In genomic region chr22:39244496-39245129, GRCh38 we compare ENCODE assay signal across 8 cellular contexts. TPM values are rescaled to one million over a fixed set of nuclear protein-coding genes. Genes with fewer than 3 reads are reported as not detected.
A peak's percentile ranks its signal among the peaks of the same experiment; 100 is the strongest.
DNase-seq lines count a peak whose midpoint lies in the region; ATAC-seq and TF ChIP-seq lines count a peak whose summit lies in the region.

Gene PDGFB (minus strand): TSS chr22:39244982. CDS start chr22:39243963, 1,019 bp downstream.

- H3K9me3 ChIP-seq in RWPE2 (ENCODE audit: severe bottlenecking) = no peaks in the 10 kb centered on the region
- no peaks in the 10 kb centered on the region for H3K9me3 ChIP-seq in esophagus (ENCODE audit: control insufficient read depth in 2 of 2, insufficient read depth in 1 of 2, low read depth in 1 of 2, low read length in 1 of 2)

- TF ChIP-seq CTCF in RWPE2 (IDR thresholded peaks at IDR 0.05; ENCODE audit: poor library complexity, severe bottlenecking) = no peak

- H3K27me3 ChIP-seq in RWPE2 (ENCODE audit: insufficient read depth, poor library complexity, severe bottlenecking) (no peaks in the 10 kb centered on the region), esophagus (ENCODE audit: control insufficient read depth in 1 of 2, insufficient read depth in 2 of 2, low read length in 2 of 2) (peaks cover 0 to 11% of the 10 kb centered on the region in 2 donors)

- WGBS in esophagus, 2 donors = 1% methylated on average over 61 to 68 of the region's 68 CpGs

- H3K4me1 ChIP-seq in RWPE2 (ENCODE audit: insufficient read depth, poor library complexity, severe bottlenecking) (peaks cover 21% of the 10 kb centered on the region), esophagus (ENCODE audit: control insufficient read depth in 2 of 2, insufficient read depth in 2 of 2, low read length in 1 of 2) (peaks cover 15 to 32% of the 10 kb centered on the region in 2 donors)

- DNase-seq in NCI-H526 (lab: John Stamatoyannopoulos, UW) = peak; percentile 18 to 62
- DNase-seq in NCI-H526 treated with DMSO at 0.1 percent for 48 hours (lab: John Stamatoyannopoulos, UW) = no peak
- DNase-seq in RWPE2 (ENCODE audit: low spot score) = no peak
- no peak for DNase-seq in naive B cell
- DNase-seq in hippocampal formation (lab: John Stamatoyannopoulos, UW) = no peak
- DNase-seq in NCI-H1092 (lab: John Stamatoyannopoulos, UW) = no peak

- H3K36me3 ChIP-seq in RWPE2 (ENCODE audit: low read depth) (no peaks in the 10 kb centered on the region), esophagus (ENCODE audit: control insufficient read depth in 2 of 2, insufficient read depth in 2 of 2, low read length in 1 of 2) (no peaks in the 10 kb centered on the region)

- H3K27ac ChIP-seq in RWPE2 (ENCODE audit: poor library complexity, severe bottlenecking) (peak within 1 kb of the TSS; percentile 81), esophagus (ENCODE audit: low read depth in 2 of 2, low read length in 1 of 2) (peak within 1 kb of the TSS; percentile 49 to 54)

- peak; percentile 15; the same call in 1 of the 3 replicates for ATAC-seq in RWPE2 (ENCODE audit: low read depth)
- no peak for ATAC-seq in naive B cell (ENCODE audit: low read depth in 2 of 2)
- no peak for ATAC-seq in HG03108 (IDR thresholded peaks at IDR 0.05; ENCODE audit: unreplicated experiment)

- H3K27me3 Mint-ChIP-seq in naive B cell = peaks cover 50 to 82% (median 79%) of the 10 kb centered on the region in 3 donors

- no peak within 1 kb of the TSS for H3K27ac Mint-ChIP-seq in naive B cell

- peaks cover 0 to 4% (median 0%) of the 10 kb centered on the region in 7 donors for H3K9me3 Mint-ChIP-seq in naive B cell

- H3K4me1 Mint-ChIP-seq in naive B cell = peaks cover 23 to 44% (median 37%) of the 10 kb centered on the region in 3 donors

- no peaks in the 10 kb centered on the region for H3K36me3 Mint-ChIP-seq in naive B cell

- peak within 1 kb of the TSS; percentile 86 for H3K4me3 ChIP-seq in RWPE2 (ENCODE audit: severe bottlenecking)
- H3K4me3 ChIP-seq in esophagus (ENCODE audit: low read depth in 1 of 2, low read length in 2 of 2) = peak within 1 kb of the TSS; percentile 43 to 52

- peak within 1 kb of the TSS; percentile 64 to 88 (median 82) for H3K4me3 Mint-ChIP-seq in naive B cell

RNA-seq across cellular contexts. Expression of gene PDGFB, which starts in this region (rescaled TPM):
- 1 to 10 TPM; 1.2 to 1.8 TPM for polyA plus RNA-seq in esophagus
- polyA plus RNA-seq in naive B cell (ENCODE audit: low read depth in 6 of 6) = not detected

Comparison
In these comparisons a context has a peak if more than half of its experiments do, and no peak if none do; other contexts are left out.
1. DNase-seq: peak in NCI-H526 (2 of 2); none in NCI-H526 treated with DMSO at 0.1 percent for 48 hours (single experiment), RWPE2 (single experiment), naive B cell (single experiment), hippocampal formation (0 of 2) and NCI-H1092 (single experiment).